Comparison of ENCODE assay signal across 8 cellular contexts in the genomic region with DNA sequence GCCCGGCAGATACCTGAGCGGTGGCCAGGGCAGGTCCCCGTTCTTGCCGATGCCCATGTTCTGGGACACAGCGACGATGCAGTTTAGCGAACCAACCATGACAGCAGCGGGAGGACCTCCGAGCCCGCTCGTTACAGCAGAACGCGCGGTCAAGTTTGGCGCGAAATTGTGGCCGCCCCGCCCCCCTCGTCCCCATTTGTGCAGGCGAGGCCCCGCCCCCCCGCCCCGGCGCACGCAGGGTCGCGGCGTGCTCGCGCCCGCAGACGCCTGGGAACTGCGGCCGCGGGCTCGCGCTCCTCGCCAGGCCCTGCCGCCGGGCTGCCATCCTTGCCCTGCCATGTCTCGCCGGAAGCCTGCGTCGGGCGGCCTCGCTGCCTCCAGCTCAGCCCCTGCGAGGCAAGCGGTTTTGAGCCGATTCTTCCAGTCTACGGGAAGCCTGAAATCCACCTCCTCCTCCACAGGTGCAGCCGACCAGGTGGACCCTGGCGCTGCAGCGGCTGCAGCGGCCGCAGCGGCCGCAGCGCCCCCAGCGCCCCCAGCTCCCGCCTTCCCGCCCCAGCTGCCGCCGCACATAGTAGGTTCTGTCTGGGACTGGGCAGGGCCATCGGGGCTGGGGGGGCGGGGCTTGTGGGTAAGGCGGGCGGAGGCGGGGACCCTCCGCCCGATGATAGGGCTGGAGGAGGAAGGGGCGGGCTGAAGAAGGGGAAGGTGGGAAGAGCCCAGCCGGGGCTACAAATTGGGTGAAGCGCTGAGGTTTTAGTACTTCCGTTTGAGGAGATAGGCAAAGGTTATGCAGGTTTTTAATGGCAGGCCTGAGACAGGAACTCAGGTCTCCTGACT. TPM values are rescaled to one million over a fixed set of nuclear protein-coding genes. Genes with fewer than 3 reads are reported as not detected.
DNase-seq lines count a peak whose midpoint lies in the region; ATAC-seq and TF ChIP-seq lines count a peak whose summit lies in the region.

A gene (minus strand): TSS at position 593 of the 840 bp plus-strand sequence. CDS start 494 bp downstream, at position 99.
A gene (plus strand): TSS at position 262 of the 840 bp plus-strand sequence. CDS start 76 bp downstream, at position 338.

- DNase-seq in D341Med (ENCODE audit: low spot score), result peak; percentile 97
- DNase-seq in OCI-M1 (lab: John Stamatoyannopoulos, UW), result peak; percentile 96
- peak; percentile 85 for DNase-seq in activated T-cell treated with anti-CD3 and anti-CD28 coated beads for 24 hours (ENCODE audit: low read depth)
- peak; percentile 40 for DNase-seq in epithelial cell of prostate (ENCODE audit: low read depth, low spot score)
- DNase-seq in stimulated activated CD8-positive, alpha-beta memory T cell treated with anti-CD3 and anti-CD28 coated beads, Interleukin-2, amount 100 ng/mL, for 48 hours (ENCODE audit: low read depth in 2 of 2), result peak; percentile 87 to 89

- H3K27ac ChIP-seq in epithelial cell of prostate, result peak within 1 kb of the TSS; percentile 91

- H3K4me3 ChIP-seq in mononuclear cell (ENCODE audit: low read length), result peak within 1 kb of the TSS; percentile 89

- ATAC-seq in GM21526 (IDR thresholded peaks at IDR 0.05; ENCODE audit: low FRiP score, unreplicated experiment), result peak; percentile 26

- no peaks in the 10 kb centered on the region for H3K9me3 ChIP-seq in mononuclear cell (ENCODE audit: low read depth, low read length)

- peak; percentile 20; the same call in 1 of the 2 replicates for TF ChIP-seq EP300 in Ishikawa (IDR thresholded peaks at IDR 0.05; ENCODE audit: borderline replicate concordance)

- no peaks in the 10 kb centered on the region for H3K27me3 ChIP-seq in mononuclear cell (ENCODE audit: insufficient read depth, low read length)

- no peak for TF ChIP-seq RAD21 in Ishikawa (IDR thresholded peaks at IDR 0.05; ENCODE audit: low read depth)

- H3K4me1 ChIP-seq in mononuclear cell (ENCODE audit: insufficient read depth, low read length), result peaks cover 28% of the 10 kb centered on the region

TF ChIP-seq in Ishikawa, 13 proteins besides CTCF, POLR2A, EP300 and RAD21:
- TF ChIP-seq NFIC (IDR thresholded peaks at IDR 0.05), result no peak
- no peak for TF ChIP-seq EGR1 (IDR thresholded peaks at IDR 0.05)
- no peak for TF ChIP-seq CEBPB (IDR thresholded peaks at IDR 0.05)
- peak; percentile 65 for TF ChIP-seq YY1 (IDR thresholded peaks at IDR 0.05; ENCODE audit: low read depth)
- TF ChIP-seq TEAD4 (IDR thresholded peaks at IDR 0.05), result 0 out of 2 replicates have a peak, but pooled peaks have one; percentile 30
- TF ChIP-seq TCF12 (IDR thresholded peaks at IDR 0.05; ENCODE audit: low read depth), result 0 out of 2 replicates have a peak, but pooled peaks have one; percentile 43
- peak; percentile 63 for TF ChIP-seq TAF1 (IDR thresholded peaks at IDR 0.05; ENCODE audit: low read depth)
- TF ChIP-seq, protein P1, sequence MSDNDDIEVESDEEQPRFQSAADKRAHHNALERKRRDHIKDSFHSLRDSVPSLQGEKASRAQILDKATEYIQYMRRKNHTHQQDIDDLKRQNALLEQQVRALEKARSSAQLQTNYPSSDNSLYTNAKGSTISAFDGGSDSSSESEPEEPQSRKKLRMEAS (IDR thresholded peaks at IDR 0.05), result peak; percentile 49
- no peak for TF ChIP-seq FOXM1 (IDR thresholded peaks at IDR 0.05; ENCODE audit: borderline replicate concordance, low read depth)
- TF ChIP-seq, protein P2, sequence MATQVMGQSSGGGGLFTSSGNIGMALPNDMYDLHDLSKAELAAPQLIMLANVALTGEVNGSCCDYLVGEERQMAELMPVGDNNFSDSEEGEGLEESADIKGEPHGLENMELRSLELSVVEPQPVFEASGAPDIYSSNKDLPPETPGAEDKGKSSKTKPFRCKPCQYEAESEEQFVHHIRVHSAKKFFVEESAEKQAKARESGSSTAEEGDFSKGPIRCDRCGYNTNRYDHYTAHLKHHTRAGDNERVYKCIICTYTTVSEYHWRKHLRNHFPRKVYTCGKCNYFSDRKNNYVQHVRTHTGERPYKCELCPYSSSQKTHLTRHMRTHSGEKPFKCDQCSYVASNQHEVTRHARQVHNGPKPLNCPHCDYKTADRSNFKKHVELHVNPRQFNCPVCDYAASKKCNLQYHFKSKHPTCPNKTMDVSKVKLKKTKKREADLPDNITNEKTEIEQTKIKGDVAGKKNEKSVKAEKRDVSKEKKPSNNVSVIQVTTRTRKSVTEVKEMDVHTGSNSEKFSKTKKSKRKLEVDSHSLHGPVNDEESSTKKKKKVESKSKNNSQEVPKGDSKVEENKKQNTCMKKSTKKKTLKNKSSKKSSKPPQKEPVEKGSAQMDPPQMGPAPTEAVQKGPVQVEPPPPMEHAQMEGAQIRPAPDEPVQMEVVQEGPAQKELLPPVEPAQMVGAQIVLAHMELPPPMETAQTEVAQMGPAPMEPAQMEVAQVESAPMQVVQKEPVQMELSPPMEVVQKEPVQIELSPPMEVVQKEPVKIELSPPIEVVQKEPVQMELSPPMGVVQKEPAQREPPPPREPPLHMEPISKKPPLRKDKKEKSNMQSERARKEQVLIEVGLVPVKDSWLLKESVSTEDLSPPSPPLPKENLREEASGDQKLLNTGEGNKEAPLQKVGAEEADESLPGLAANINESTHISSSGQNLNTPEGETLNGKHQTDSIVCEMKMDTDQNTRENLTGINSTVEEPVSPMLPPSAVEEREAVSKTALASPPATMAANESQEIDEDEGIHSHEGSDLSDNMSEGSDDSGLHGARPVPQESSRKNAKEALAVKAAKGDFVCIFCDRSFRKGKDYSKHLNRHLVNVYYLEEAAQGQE (IDR thresholded peaks at IDR 0.05; ENCODE audit: low read depth), result no peak
- TF ChIP-seq, protein P3, sequence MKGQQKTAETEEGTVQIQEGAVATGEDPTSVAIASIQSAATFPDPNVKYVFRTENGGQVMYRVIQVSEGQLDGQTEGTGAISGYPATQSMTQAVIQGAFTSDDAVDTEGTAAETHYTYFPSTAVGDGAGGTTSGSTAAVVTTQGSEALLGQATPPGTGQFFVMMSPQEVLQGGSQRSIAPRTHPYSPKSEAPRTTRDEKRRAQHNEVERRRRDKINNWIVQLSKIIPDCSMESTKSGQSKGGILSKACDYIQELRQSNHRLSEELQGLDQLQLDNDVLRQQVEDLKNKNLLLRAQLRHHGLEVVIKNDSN (IDR thresholded peaks at IDR 0.05), result no peak
- TF ChIP-seq ZBTB7A (IDR thresholded peaks at IDR 0.05; ENCODE audit: low read depth), result no peak
- no peak for TF ChIP-seq CREB1 (IDR thresholded peaks at IDR 0.05; ENCODE audit: low read depth)

RNA-seq across cellular contexts. Expression of the first gene that starts in this region (rescaled TPM):
- total RNA-seq in mononuclear cell, result 7.7 TPM

RNA-seq across cellular contexts. Expression of the second gene that starts in this region (rescaled TPM):
- 15.8 TPM for total RNA-seq in mononuclear cell

Comparison
In these comparisons a context has a peak if more than half of its experiments do, and no peak if none do; other contexts are left out.
1. Peak in every context shown above with its lines: DNase-seq, ATAC-seq, H3K4me3 ChIP-seq and H3K27ac ChIP-seq.
2. DNase-seq: peak in every context shown above with its lines; median percentile 97 in D341Med; 96 in OCI-M1; 88 in stimulated activated CD8-positive, alpha-beta memory T cell treated with anti-CD3 and anti-CD28 coated beads, Interleukin-2, amount 100 ng/mL, for 48 hours; 85 in activated T-cell treated with anti-CD3 and anti-CD28 coated beads for 24 hours; 40 in epithelial cell of prostate.